Comparison of ENCODE assay signal across 13 cellular contexts in genomic region chr12:68530965-68531364, GRCh38.
DNase-seq lines count a peak whose midpoint lies in the region; ATAC-seq lines count a peak whose summit lies in the region.
"Had no signal": no experiment of that assay in that cellular context is flagged by ENCODE, and none has a peak within 500 bp of the region (broad histone marks: within the 10 kb centered on the region; RNA-seq: fewer than 3 reads in every experiment).

No MANE protein-coding gene starts in this region.

- 0 out of 2 replicates have a peak overlapping the region, but pooled peaks have one; percentile 2 for H3K27ac ChIP-seq in SJSA1
- H3K27ac ChIP-seq: Peyer's patch, upper lobe of right lung, WERI-Rb-1 had no signal

- H3K27me3 ChIP-seq in SJSA1 (replicated peaks), result no peaks in the 10 kb centered on the region
- H3K27me3 ChIP-seq: Peyer's patch, upper lobe of right lung had no signal

- intact Hi-C loops in left colon (cut with DNase I, micrococcal nuclease), result no loop called here

- peak; percentile 57 for DNase-seq in AG20443 (ENCODE audit: low spot score)
- DNase-seq in SJSA1 (ENCODE audit: low read depth in 1 of 2, low spot score in 2 of 2), result peak in 1 of 2 experiments; percentile 19
- peak; percentile 89 for DNase-seq in fibroblast of peridontal ligament (ENCODE audit: extremely low read depth)
- peak; percentile 50 for DNase-seq in non-pigmented ciliary epithelial cell (ENCODE audit: low read depth)
- no peak for DNase-seq in left colon
- DNase-seq: NCI-H2081 treated with DMSO at 0.1 percent for 48 hours, nucleus accumbens, Peyer's patch, upper lobe of right lung, WERI-Rb-1 had no signal

- no peaks in the 10 kb centered on the region for H3K36me3 ChIP-seq in SJSA1
- H3K36me3 ChIP-seq: Peyer's patch, upper lobe of right lung, WERI-Rb-1 had no signal

- ATAC-seq in GM21360 (IDR thresholded peaks at IDR 0.05; ENCODE audit: unreplicated experiment), result no peak
- ATAC-seq in GM21447 (IDR thresholded peaks at IDR 0.05; ENCODE audit: unreplicated experiment), result no peak
- no peak for ATAC-seq in left colon
- no peak for ATAC-seq in HG02885 (IDR thresholded peaks at IDR 0.05; ENCODE audit: poor library complexity, unreplicated experiment)
- ATAC-seq: upper lobe of right lung had no signal

- H3K9me3 ChIP-seq in SJSA1 (replicated peaks), result 0 out of 2 replicates have a peak, but pooled peaks cover 3% of the 10 kb centered on the region
- H3K9me3 ChIP-seq: Peyer's patch, upper lobe of right lung had no signal

- peaks cover 18% of the 10 kb centered on the region for H3K4me1 ChIP-seq in SJSA1 (replicated peaks)
- H3K4me1 ChIP-seq: Peyer's patch, upper lobe of right lung had no signal

- no peak overlapping the region for H3K4me3 ChIP-seq in SJSA1
- H3K4me3 ChIP-seq: Peyer's patch, upper lobe of right lung had no signal

Comparison
In these comparisons a context has a peak if more than half of its experiments do, and no peak if none do; other contexts are left out.
1. DNase-seq: peak in AG20443 (single experiment), fibroblast of peridontal ligament (single experiment) and non-pigmented ciliary epithelial cell (single experiment); none in left colon (0 of 2).